ENCODE assay signal across 9 cellular contexts in genomic region chr12:53268009-53268636, GRCh38. TPM values are rescaled to one million over a fixed set of nuclear protein-coding genes. Genes with fewer than 3 reads are reported as not detected.
DNase-seq lines count a peak whose midpoint lies in the region; ATAC-seq and TF ChIP-seq lines count a peak whose summit lies in the region.
"Had no signal": no experiment of that assay in that cellular context is flagged by ENCODE, and none has a peak within 500 bp of the region (broad histone marks: within the 10 kb centered on the region; RNA-seq: fewer than 3 reads in every experiment).

TSS of gene ESPL1 (plus strand) at chr12:53268299. CDS start at chr12:53268767, 468 bp downstream.

- intact Hi-C loops in dendritic cell treated with granulocyte-macrophage colony-stimulating factor and Interleukin-4, amounts not matched to agents 40 ng/mL and 50 ng/mL, for 4 days (cut with micrococcal nuclease) = loop anchor here (2.0 kb wide), 1 partner anchor 47 kb away; no protein-coding TSS in a partner anchor

- peaks cover 58% of the 10 kb centered on the region for H3K4me1 Mint-ChIP-seq in dendritic cell treated with granulocyte-macrophage colony-stimulating factor and Interleukin-4, amounts not matched to agents 40 ng/mL and 50 ng/mL, for 4 days (ENCODE audit: low read depth)

- H3K36me3 ChIP-seq in BE2C = peaks cover 23% of the 10 kb centered on the region
- no peaks in the 10 kb centered on the region for H3K36me3 ChIP-seq in liver (ENCODE audit: control insufficient read depth in 4 of 4, insufficient read depth in 3 of 4, low read depth in 1 of 4, low read length in 3 of 4)

- peak within 1 kb of the TSS; percentile 97 for H3K4me3 ChIP-seq in BE2C (ENCODE audit: low read depth, low read length)
- peak within 1 kb of the TSS; percentile 55 to 85 (median 70) for H3K4me3 ChIP-seq in liver (ENCODE audit: low read depth in 1 of 3, low read length in 3 of 3)

- DNase-seq in BE2C = peak; percentile 86
- DNase-seq in NCI-H524 (lab: John Stamatoyannopoulos, UW) = peak; percentile 66 to 72
- DNase-seq in activated CD4-positive, alpha-beta T cell treated with anti-CD3 and anti-CD28 coated beads for 48 hours = peak; percentile 89
- DNase-seq in stimulated activated CD4-positive, alpha-beta T cell treated with anti-CD3 and anti-CD28 coated beads, Interleukin-4, amount 100 ng/mL, for 48 hours (ENCODE audit: low read depth in 2 of 2) = peak; percentile 76 to 86

- H3K27ac Mint-ChIP-seq in dendritic cell treated with granulocyte-macrophage colony-stimulating factor and Interleukin-4, amounts not matched to agents 40 ng/mL and 50 ng/mL, for 4 days = peak within 1 kb of the TSS; percentile 88

- H3K27me3 ChIP-seq in BE2C (no peaks in the 10 kb centered on the region), liver (ENCODE audit: control insufficient read depth in 4 of 4, insufficient read depth in 4 of 4, low read length in 3 of 4) (no peaks in the 10 kb centered on the region)

- H3K27me3 Mint-ChIP-seq in dendritic cell treated with granulocyte-macrophage colony-stimulating factor and Interleukin-4, amounts not matched to agents 40 ng/mL and 50 ng/mL, for 4 days = no peaks in the 10 kb centered on the region

- under 1% methylated on average over 59 of the region's 59 CpGs for WGBS in liver

- ATAC-seq in GM19023 (IDR thresholded peaks at IDR 0.05; ENCODE audit: unreplicated experiment) (peak; percentile 80), HG03175 (IDR thresholded peaks at IDR 0.05; ENCODE audit: unreplicated experiment) (peak; percentile 81)

- peak; percentile 57 for TF ChIP-seq CTCF in BE2C (IDR thresholded peaks at IDR 0.05; ENCODE audit: low read depth, low read length)
- TF ChIP-seq CTCF in liver (IDR thresholded peaks at IDR 0.05; ENCODE audit: low read depth, low read length, missing input control) = peak; percentile 1

- H3K9me3 ChIP-seq in BE2C = no peaks in the 10 kb centered on the region
- H3K9me3 ChIP-seq in liver (ENCODE audit: control insufficient read depth in 4 of 4, low read length in 3 of 4) = no peaks in the 10 kb centered on the region

- TF ChIP-seq RAD21 in liver (IDR thresholded peaks at IDR 0.05) = peak in 1 of 2 donors; percentile 41

- peak within 1 kb of the TSS; percentile 43 to 74 for H3K9ac ChIP-seq in liver (ENCODE audit: low read depth in 1 of 2, low read length in 2 of 2)

- peak within 1 kb of the TSS; percentile 89 for H3K4me3 Mint-ChIP-seq in dendritic cell treated with granulocyte-macrophage colony-stimulating factor and Interleukin-4, amounts not matched to agents 40 ng/mL and 50 ng/mL, for 4 days

- H3K36me3 Mint-ChIP-seq in dendritic cell treated with granulocyte-macrophage colony-stimulating factor and Interleukin-4, amounts not matched to agents 40 ng/mL and 50 ng/mL, for 4 days (ENCODE audit: low read depth) = peaks cover 25% of the 10 kb centered on the region

- H3K9me3 Mint-ChIP-seq in dendritic cell treated with granulocyte-macrophage colony-stimulating factor and Interleukin-4, amounts not matched to agents 40 ng/mL and 50 ng/mL, for 4 days = no peaks in the 10 kb centered on the region

- H3K4me1 ChIP-seq in BE2C = no peaks in the 10 kb centered on the region
- H3K4me1 ChIP-seq in liver (ENCODE audit: control insufficient read depth in 4 of 4, insufficient read depth in 4 of 4, low read length in 3 of 4) = peaks cover 2 to 10% (median 8%) of the 10 kb centered on the region in 4 donors

- H3K27ac ChIP-seq in liver (ENCODE audit: low read depth in 1 of 2, low read length in 2 of 2) = peak within 1 kb of the TSS; percentile 18 to 54
- H3K27ac ChIP-seq: epithelial cell of prostate had no signal

TF ChIP-seq in liver, 16 proteins besides CTCF, POLR2A, EP300 and RAD21:
- peak; percentile 10 for TF ChIP-seq SP1 (IDR thresholded peaks at IDR 0.05)
- no peak for TF ChIP-seq HNF4A (conservative IDR thresholded peaks at IDR 0.05)

RNA-seq across cellular contexts. Expression of gene ESPL1, which starts in this region (rescaled TPM):
- 6.3 TPM for polyA plus RNA-seq in BE2C (2012; ENCODE audit: insufficient read depth, insufficient read length, low read depth)
- total RNA-seq in liver = 10 to 100 TPM in 1 of 2 donors, 1 to 10 TPM in 1; 3.4 to 19.3 TPM
- 1 to 10 TPM; 2.8 to 3.9 TPM for polyA plus RNA-seq in liver

Comparison
In these comparisons a context has a peak if more than half of its experiments do, and no peak if none do; other contexts are left out.
1. Peak in every context shown above with its lines: DNase-seq, ATAC-seq, H3K4me3 ChIP-seq and H3K27ac ChIP-seq.